Comparison of ENCODE assay signal across 1 cellular context in the genomic region with DNA sequence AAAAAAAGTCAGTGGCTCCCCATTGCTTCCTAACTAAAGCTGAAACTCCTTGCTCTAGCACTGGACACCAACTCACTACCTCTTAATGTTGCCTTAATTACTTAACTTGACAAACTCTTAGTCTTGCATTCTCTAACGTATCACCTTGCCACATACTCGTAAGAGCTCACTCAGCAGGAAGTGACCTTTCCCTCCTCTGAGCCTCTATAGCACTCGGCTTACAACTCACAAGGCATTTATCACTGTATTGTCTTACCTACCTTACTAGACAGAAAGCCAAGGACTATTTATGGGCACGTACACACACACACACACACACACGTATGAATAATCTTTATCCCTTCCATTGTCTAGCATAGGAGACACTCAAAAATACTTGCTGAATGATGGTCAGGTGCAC.
TF ChIP-seq lines count a peak whose summit lies in the region.

No MANE protein-coding gene starts in this region.

TF ChIP-seq in GM23338, 12 proteins besides CTCF, POLR2A, EP300 and RAD21 (continued from another document):
- TF ChIP-seq, protein P1, sequence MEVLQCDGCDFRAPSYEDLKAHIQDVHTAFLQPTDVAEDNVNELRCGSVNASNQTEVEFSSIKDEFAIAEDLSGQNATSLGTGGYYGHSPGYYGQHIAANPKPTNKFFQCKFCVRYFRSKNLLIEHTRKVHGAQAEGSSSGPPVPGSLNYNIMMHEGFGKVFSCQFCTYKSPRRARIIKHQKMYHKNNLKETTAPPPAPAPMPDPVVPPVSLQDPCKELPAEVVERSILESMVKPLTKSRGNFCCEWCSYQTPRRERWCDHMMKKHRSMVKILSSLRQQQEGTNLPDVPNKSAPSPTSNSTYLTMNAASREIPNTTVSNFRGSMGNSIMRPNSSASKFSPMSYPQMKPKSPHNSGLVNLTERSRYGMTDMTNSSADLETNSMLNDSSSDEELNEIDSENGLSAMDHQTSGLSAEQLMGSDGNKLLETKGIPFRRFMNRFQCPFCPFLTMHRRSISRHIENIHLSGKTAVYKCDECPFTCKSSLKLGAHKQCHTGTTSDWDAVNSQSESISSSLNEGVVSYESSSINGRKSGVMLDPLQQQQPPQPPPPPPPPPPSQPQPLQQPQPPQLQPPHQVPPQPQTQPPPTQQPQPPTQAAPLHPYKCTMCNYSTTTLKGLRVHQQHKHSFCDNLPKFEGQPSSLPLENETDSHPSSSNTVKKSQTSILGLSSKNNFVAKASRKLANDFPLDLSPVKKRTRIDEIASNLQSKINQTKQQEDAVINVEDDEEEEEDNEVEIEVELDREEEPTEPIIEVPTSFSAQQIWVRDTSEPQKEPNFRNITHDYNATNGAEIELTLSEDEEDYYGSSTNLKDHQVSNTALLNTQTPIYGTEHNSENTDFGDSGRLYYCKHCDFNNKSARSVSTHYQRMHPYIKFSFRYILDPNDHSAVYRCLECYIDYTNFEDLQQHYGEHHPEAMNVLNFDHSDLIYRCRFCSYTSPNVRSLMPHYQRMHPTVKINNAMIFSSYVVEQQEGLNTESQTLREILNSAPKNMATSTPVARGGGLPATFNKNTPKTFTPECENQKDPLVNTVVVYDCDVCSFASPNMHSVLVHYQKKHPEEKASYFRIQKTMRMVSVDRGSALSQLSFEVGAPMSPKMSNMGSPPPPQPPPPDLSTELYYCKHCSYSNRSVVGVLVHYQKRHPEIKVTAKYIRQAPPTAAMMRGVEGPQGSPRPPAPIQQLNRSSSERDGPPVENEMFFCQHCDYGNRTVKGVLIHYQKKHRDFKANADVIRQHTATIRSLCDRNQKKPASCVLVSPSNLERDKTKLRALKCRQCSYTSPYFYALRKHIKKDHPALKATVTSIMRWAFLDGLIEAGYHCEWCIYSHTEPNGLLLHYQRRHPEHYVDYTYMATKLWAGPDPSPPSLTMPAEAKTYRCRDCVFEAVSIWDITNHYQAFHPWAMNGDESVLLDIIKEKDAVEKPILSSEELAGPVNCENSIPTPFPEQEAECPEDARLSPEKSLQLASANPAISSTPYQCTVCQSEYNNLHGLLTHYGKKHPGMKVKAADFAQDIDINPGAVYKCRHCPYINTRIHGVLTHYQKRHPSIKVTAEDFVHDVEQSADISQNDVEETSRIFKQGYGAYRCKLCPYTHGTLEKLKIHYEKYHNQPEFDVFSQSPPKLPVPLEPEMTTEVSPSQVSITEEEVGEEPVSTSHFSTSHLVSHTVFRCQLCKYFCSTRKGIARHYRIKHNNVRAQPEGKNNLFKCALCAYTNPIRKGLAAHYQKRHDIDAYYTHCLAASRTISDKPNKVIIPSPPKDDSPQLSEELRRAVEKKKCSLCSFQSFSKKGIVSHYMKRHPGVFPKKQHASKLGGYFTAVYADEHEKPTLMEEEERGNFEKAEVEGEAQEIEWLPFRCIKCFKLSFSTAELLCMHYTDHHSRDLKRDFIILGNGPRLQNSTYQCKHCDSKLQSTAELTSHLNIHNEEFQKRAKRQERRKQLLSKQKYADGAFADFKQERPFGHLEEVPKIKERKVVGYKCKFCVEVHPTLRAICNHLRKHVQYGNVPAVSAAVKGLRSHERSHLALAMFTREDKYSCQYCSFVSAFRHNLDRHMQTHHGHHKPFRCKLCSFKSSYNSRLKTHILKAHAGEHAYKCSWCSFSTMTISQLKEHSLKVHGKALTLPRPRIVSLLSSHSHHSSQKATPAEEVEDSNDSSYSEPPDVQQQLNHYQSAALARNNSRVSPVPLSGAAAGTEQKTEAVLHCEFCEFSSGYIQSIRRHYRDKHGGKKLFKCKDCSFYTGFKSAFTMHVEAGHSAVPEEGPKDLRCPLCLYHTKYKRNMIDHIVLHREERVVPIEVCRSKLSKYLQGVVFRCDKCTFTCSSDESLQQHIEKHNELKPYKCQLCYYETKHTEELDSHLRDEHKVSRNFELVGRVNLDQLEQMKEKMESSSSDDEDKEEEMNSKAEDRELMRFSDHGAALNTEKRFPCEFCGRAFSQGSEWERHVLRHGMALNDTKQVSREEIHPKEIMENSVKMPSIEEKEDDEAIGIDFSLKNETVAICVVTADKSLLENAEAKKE (CRISPR knock-in tag; IDR thresholded peaks at IDR 0.05) = no peak
